Comparison of ENCODE assay signal across 1 cellular context in the genomic region with DNA sequence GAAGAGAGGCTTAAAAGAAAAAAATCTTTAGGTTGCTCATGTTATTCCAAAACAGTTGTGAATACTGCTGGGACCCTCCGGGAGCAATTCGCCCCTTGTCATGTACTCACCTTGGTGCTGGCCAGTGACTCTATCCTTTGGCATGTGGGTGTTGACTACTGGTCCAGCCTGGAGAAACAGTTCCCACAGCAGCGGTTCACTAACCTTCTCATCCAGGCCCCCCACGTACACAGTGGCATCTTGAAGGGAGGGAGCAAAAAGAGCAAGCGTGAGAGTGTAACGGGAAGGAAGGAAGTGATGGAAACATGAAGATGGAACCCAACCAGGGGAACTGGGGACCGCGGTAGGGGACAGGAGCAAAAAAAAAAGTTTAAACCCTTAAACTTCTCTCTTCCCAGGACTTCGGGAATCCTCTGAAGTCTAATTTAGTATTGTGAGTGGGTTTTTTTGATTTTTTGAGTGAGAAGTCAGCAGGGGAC.
TF ChIP-seq lines count a peak whose summit lies in the region.

No MANE protein-coding gene starts in this region.

TF ChIP-seq in HepG2, 621 proteins besides CTCF, POLR2A, EP300 and RAD21:
- TF ChIP-seq ZBTB46 (CRISPR knock-in tag; IDR thresholded peaks at IDR 0.05; ENCODE audit: borderline replicate concordance): no peak
- TF ChIP-seq ZEB1 (IDR thresholded peaks at IDR 0.05; ENCODE audit: insufficient replicate concordance, low read depth): peak; percentile 4
- no peak for TF ChIP-seq ZBTB38 (CRISPR knock-in tag; IDR thresholded peaks at IDR 0.05)
- TF ChIP-seq GTF3A (CRISPR knock-in tag; conservative IDR thresholded peaks at IDR 0.05): no peak
- no peak for TF ChIP-seq KDM6A (CRISPR knock-in tag; IDR thresholded peaks at IDR 0.05; ENCODE audit: low read depth)
- 0 out of 2 replicates have a peak, but pooled peaks have one; percentile 73 for TF ChIP-seq NR2C2 (CRISPR knock-in tag; IDR thresholded peaks at IDR 0.05; ENCODE audit: borderline replicate concordance)
- 0 out of 2 replicates have a peak, but pooled peaks have one; percentile 7 for TF ChIP-seq TFE3 (CRISPR knock-in tag; IDR thresholded peaks at IDR 0.05)
